ENCODE assay signal across 10 cellular contexts in genomic region chr19:19040417-19040816, GRCh38. TPM values are rescaled to one million over a fixed set of nuclear protein-coding genes. Genes with fewer than 3 reads are reported as not detected.
DNase-seq lines count a peak whose midpoint lies in the region; ATAC-seq and TF ChIP-seq lines count a peak whose summit lies in the region.
"Had no signal": no experiment of that assay in that cellular context is flagged by ENCODE, and none has a peak within 500 bp of the region (broad histone marks: within the 10 kb centered on the region; RNA-seq: fewer than 3 reads in every experiment).

No MANE protein-coding gene starts in this region.

- no peak for DNase-seq in activated naive CD4-positive, alpha-beta T cell treated with anti-CD3 and anti-CD28 coated beads, Interleukin-2, amount 10 ng/mL, durations not matched to agents 7 days and 5 days
- no peak for DNase-seq in activated naive CD4-positive, alpha-beta T cell treated with anti-CD3 and anti-CD28 coated beads, Interleukin-2, amount 50 U/mL, for 16 hours
- DNase-seq in astrocyte of the cerebellum (ENCODE audit: low read depth), result peak; percentile 59
- peak; percentile 50 to 87 (median 67) for DNase-seq in right lobe of liver
- peak; percentile 58 to 65 for DNase-seq in uterus
- no peak for DNase-seq in OCI-M2 (lab: John Stamatoyannopoulos, UW; ENCODE audit: unreplicated experiment)
- DNase-seq in SIG-M5 (lab: John Stamatoyannopoulos, UW), result no peak
- no peak for DNase-seq in caudate nucleus (lab: John Stamatoyannopoulos, UW)
- DNase-seq: kidney, NCI-H1105 had no signal

- no peaks in the 10 kb centered on the region for H3K27me3 Mint-ChIP-seq in activated naive CD4-positive, alpha-beta T cell treated with anti-CD3 and anti-CD28 coated beads, Interleukin-2, amount 10 ng/mL, durations not matched to agents 7 days and 5 days

- TF ChIP-seq CTCF in astrocyte of the cerebellum (IDR thresholded peaks at IDR 0.05; ENCODE audit: low read depth, low read length, missing control alignments), result no peak
- no peak for TF ChIP-seq CTCF in right lobe of liver (IDR thresholded peaks at IDR 0.05)
- no peak for TF ChIP-seq CTCF in uterus (IDR thresholded peaks at IDR 0.05)

- no peak overlapping the region for H3K4me3 ChIP-seq in astrocyte of the cerebellum (ENCODE audit: low read depth, low read length)
- no peak overlapping the region for H3K4me3 ChIP-seq in right lobe of liver
- H3K4me3 ChIP-seq in uterus, result no peak overlapping the region

- ATAC-seq in right lobe of liver, result peak; percentile 74 to 87 (median 82)

- intact Hi-C loops in right lobe of liver (cut with DNase I) (no loop called here), uterus (cut with DNase I; ENCODE audit: low total_unique reads) (no loop called here)

- WGBS in right lobe of liver (ENCODE audit: insufficient coverage, low coverage, low lambda C conversion rate, missing lambda C conversion rate), result 31% methylated on average over 7 of the region's 7 CpGs

- no peaks in the 10 kb centered on the region for H3K27me3 ChIP-seq in right lobe of liver
- H3K27me3 ChIP-seq in uterus, result no peaks in the 10 kb centered on the region

- peaks cover 0 to 16% (median 4%) of the 10 kb centered on the region in 4 donors for H3K4me1 ChIP-seq in right lobe of liver
- no peaks in the 10 kb centered on the region for H3K4me1 ChIP-seq in uterus

- H3K27ac ChIP-seq in right lobe of liver (peak overlapping the region in 2 of 3 donors; percentile 54 to 71), uterus (no peak overlapping the region), caudate nucleus (ENCODE audit: low read depth, low read length) (no peak overlapping the region)

- H3K36me3 Mint-ChIP-seq in activated naive CD4-positive, alpha-beta T cell treated with anti-CD3 and anti-CD28 coated beads, Interleukin-2, amount 10 ng/mL, durations not matched to agents 7 days and 5 days, result peaks cover 36% of the 10 kb centered on the region

- no peaks in the 10 kb centered on the region for H3K9me3 ChIP-seq in right lobe of liver
- H3K9me3 ChIP-seq in uterus, result no peaks in the 10 kb centered on the region

- in situ Hi-C loops in astrocyte of the cerebellum (cut with HindIII; ENCODE audit: low sequenced_read_pairs), result loop anchor here (5.0 kb wide), 1 partner anchor 83 kb away; no protein-coding TSS in a partner anchor

- H3K27ac Mint-ChIP-seq in activated naive CD4-positive, alpha-beta T cell treated with anti-CD3 and anti-CD28 coated beads, Interleukin-2, amount 10 ng/mL, durations not matched to agents 7 days and 5 days, result peak overlapping the region; percentile 70

- no peaks in the 10 kb centered on the region for H3K9me3 Mint-ChIP-seq in activated naive CD4-positive, alpha-beta T cell treated with anti-CD3 and anti-CD28 coated beads, Interleukin-2, amount 10 ng/mL, durations not matched to agents 7 days and 5 days

- no peak overlapping the region for H3K4me3 Mint-ChIP-seq in activated naive CD4-positive, alpha-beta T cell treated with anti-CD3 and anti-CD28 coated beads, Interleukin-2, amount 10 ng/mL, durations not matched to agents 7 days and 5 days

- H3K36me3 ChIP-seq in right lobe of liver (peaks cover 0 to 9% (median 4%) of the 10 kb centered on the region in 4 donors), uterus (no peaks in the 10 kb centered on the region)

- TF ChIP-seq POLR2A in right lobe of liver (IDR thresholded peaks at IDR 0.05), result no peak
- no peak for TF ChIP-seq POLR2A in uterus (IDR thresholded peaks at IDR 0.05)

- H3K4me1 Mint-ChIP-seq in activated naive CD4-positive, alpha-beta T cell treated with anti-CD3 and anti-CD28 coated beads, Interleukin-2, amount 10 ng/mL, durations not matched to agents 7 days and 5 days, result peaks cover 24% of the 10 kb centered on the region

- CTCF ChIA-PET in activated naive CD4-positive, alpha-beta T cell treated with anti-CD3 and anti-CD28 coated beads, Interleukin-2, amount 10 ng/mL, durations not matched to agents 7 days and 5 days (lab: Charles Lee), result interaction anchor here (1.5 kb wide), 1 partner anchor 135 kb away, joined by 4 read pairs; no protein-coding TSS in a partner anchor

RNA-seq across cellular contexts. Expression of gene ARMC6, which starts 7.0 kb away (rescaled TPM):
- 10 to 100 TPM; 19.3 to 64.8 (median 41.4) TPM for total RNA-seq in right lobe of liver
- total RNA-seq in uterus, result 10 to 100 TPM; 12.0 to 32.3 (median 15.6) TPM

RNA-seq across cellular contexts. Expression of gene SUGP2, which starts 7.1 kb away (rescaled TPM):
- 10 to 100 TPM; 17.4 to 36.4 (median 30.0) TPM for total RNA-seq in right lobe of liver
- total RNA-seq in uterus, result 10 to 100 TPM; 22.5 to 95.8 (median 53.7) TPM

RNA-seq across cellular contexts. Expression of gene SLC25A42, which starts 23.4 kb away (rescaled TPM):
- total RNA-seq in right lobe of liver (10 to 100 TPM; 20.7 to 80.7 (median 69.7) TPM), uterus (10 to 100 TPM in 1 of 4 donors, 1 to 10 TPM in 3; 2.9 to 25.7 (median 5.9) TPM)

Comparison
In these comparisons a context has a peak if more than half of its experiments do, and no peak if none do; other contexts are left out.
1. DNase-seq: peak in astrocyte of the cerebellum (single experiment), right lobe of liver (3 of 3) and uterus (2 of 2); none in activated naive CD4-positive, alpha-beta T cell treated with anti-CD3 and anti-CD28 coated beads, Interleukin-2, amount 10 ng/mL, durations not matched to agents 7 days and 5 days (single experiment), activated naive CD4-positive, alpha-beta T cell treated with anti-CD3 and anti-CD28 coated beads, Interleukin-2, amount 50 U/mL, for 16 hours (single experiment), OCI-M2 (single experiment), SIG-M5 (single experiment) and caudate nucleus (0 of 61).
2. H3K27ac ChIP-seq: peak in right lobe of liver (2 of 3); none in uterus (0 of 2) and caudate nucleus (single experiment).